Comparison of ENCODE assay signal across 13 cellular contexts in genomic region chr4:80127870-80128419, GRCh38. TPM values are rescaled to one million over a fixed set of nuclear protein-coding genes. Genes with fewer than 3 reads are reported as not detected.
A peak's percentile ranks its signal among the peaks of the same experiment; 100 is the strongest.
DNase-seq lines count a peak whose midpoint lies in the region; ATAC-seq, FAIRE-seq and TF ChIP-seq lines count a peak whose summit lies in the region.
"Had no signal": no experiment of that assay in that cellular context is flagged by ENCODE, and none has a peak within 500 bp of the region (broad histone marks: within the 10 kb centered on the region; RNA-seq: fewer than 3 reads in every experiment).

No MANE protein-coding gene starts in this region.

- H3K36me3 ChIP-seq in HCT116 (ENCODE audit: control insufficient read depth in 1 of 2, insufficient read depth in 2 of 2, low read length in 2 of 2) (no peaks in the 10 kb centered on the region), keratinocyte (ENCODE audit: control insufficient read depth in 2 of 2, extremely low read depth in 1 of 2, insufficient read depth in 2 of 2, low read length in 2 of 2) (no peaks in the 10 kb centered on the region), H7 (replicated peaks; ENCODE audit: control insufficient read depth, insufficient read depth, low read length) (no peaks in the 10 kb centered on the region)
- H3K36me3 ChIP-seq: thyroid gland had no signal

- H3K4me1 ChIP-seq in HCT116 (ENCODE audit: control insufficient read depth in 1 of 2, insufficient read depth in 2 of 2, low read length in 2 of 2) (peaks cover 26 to 54% of the 10 kb centered on the region in 2 experiments), keratinocyte (ENCODE audit: control insufficient read depth, extremely low read depth, insufficient read depth, low read length) (peaks cover 48% of the 10 kb centered on the region)
- H3K4me1 ChIP-seq: thyroid gland had no signal

- no peaks in the 10 kb centered on the region for H3K9me2 ChIP-seq in HCT116 (ENCODE audit: insufficient read depth)

- H3K36me3 Mint-ChIP-seq in CD4-positive, alpha-beta T cell (ENCODE audit: low read depth) = no peaks in the 10 kb centered on the region
- no peaks in the 10 kb centered on the region for H3K36me3 Mint-ChIP-seq in activated CD8-positive, alpha-beta T cell treated with anti-CD3 and anti-CD28 coated beads for 36 hours (ENCODE audit: low read depth)

- no peaks in the 10 kb centered on the region for H3K9me3 Mint-ChIP-seq in CD4-positive, alpha-beta T cell
- H3K9me3 Mint-ChIP-seq in activated CD8-positive, alpha-beta T cell treated with anti-CD3 and anti-CD28 coated beads for 36 hours = no peaks in the 10 kb centered on the region

- H3K9me1 ChIP-seq in keratinocyte (ENCODE audit: control insufficient read depth, extremely low read depth, insufficient read depth, low read length) = no peaks in the 10 kb centered on the region

- POLR2A ChIA-PET in CD4-positive, alpha-beta T cell (lab: Charles Lee) = interaction anchor here (0.5 to 5.0 kb wide), 7 partner anchors 11 to 75 kb away, joined by 3 to 92 read pairs (median 15); partner anchors contain the start of gene ANTXR2
- POLR2A ChIA-PET in HCT116 (lab: Charles Lee) = no interaction called here
- POLR2A ChIA-PET in activated CD8-positive, alpha-beta T cell treated with anti-CD3 and anti-CD28 coated beads for 36 hours (lab: Charles Lee) = interaction anchor here (0.6 kb wide), 1 partner anchor 50 kb away, joined by 3 read pairs; no protein-coding TSS in a partner anchor

- intact Hi-C loops in CD4-positive, alpha-beta T cell (cut with DNase I, micrococcal nuclease) = loop anchor here (2.0 to 5.0 kb wide), 3 partner anchors 17 to 74 kb away; partner anchors contain the start of gene ANTXR2 (in 1 of the 2)
- intact Hi-C loops in HCT116 (cut with micrococcal nuclease) = loop anchor here (5.0 kb wide), 1 partner anchor 54 kb away; no protein-coding TSS in a partner anchor
- intact Hi-C loops in activated CD8-positive, alpha-beta T cell treated with anti-CD3 and anti-CD28 coated beads for 36 hours (cut with micrococcal nuclease) = loop anchor here (2.0 to 10.0 kb wide), 4 partner anchors 27 to 213 kb away; partner anchors contain the start of gene ANTXR2

- H3K4me3 Mint-ChIP-seq in CD4-positive, alpha-beta T cell = no peak overlapping the region
- H3K4me3 Mint-ChIP-seq in activated CD8-positive, alpha-beta T cell treated with anti-CD3 and anti-CD28 coated beads for 36 hours = no peak overlapping the region

- no peaks in the 10 kb centered on the region for H3K9me3 ChIP-seq in CD4-positive, alpha-beta T cell (ENCODE audit: control insufficient read depth, low read length)
- H3K9me3 ChIP-seq in HCT116 (ENCODE audit: control insufficient read depth in 1 of 2, insufficient read depth in 1 of 2, low read depth in 1 of 2, low read length in 2 of 2) (no peaks in the 10 kb centered on the region), keratinocyte (ENCODE audit: control insufficient read depth, low read depth, low read length) (no peaks in the 10 kb centered on the region)
- H3K9me3 ChIP-seq: thyroid gland had no signal

- dilution Hi-C loops in keratinocyte (cut with MboI; ENCODE audit: extremely low pct_ligation_motif_present, low sequenced_read_pairs) = no loop called here

- CTCF ChIA-PET in CD4-positive, alpha-beta T cell (lab: Charles Lee) = interaction anchor here (0.9 to 5.6 kb wide), 4 partner anchors 9 to 74 kb away, joined by 3 to 53 read pairs (median 4); partner anchors contain the start of gene ANTXR2
- CTCF ChIA-PET in HCT116 (lab: Charles Lee) = no interaction called here
- CTCF ChIA-PET in activated CD8-positive, alpha-beta T cell treated with anti-CD3 and anti-CD28 coated beads for 36 hours (lab: Charles Lee) = interaction anchor here (1.4 to 5.1 kb wide), 4 partner anchors 11 to 74 kb away, joined by 5 to 153 read pairs (median 46); no protein-coding TSS in a partner anchor

- H3K4me3 ChIP-seq in HCT116 (replicated peaks in 1 of 2; ENCODE audit: low read depth in 1 of 2, low read length in 2 of 2) (peak overlapping the region in 1 of 2 experiments; percentile 28; a peak in 1 of 4 replicates), keratinocyte (ENCODE audit: control insufficient read depth in 2 of 3, extremely low read depth in 1 of 3, insufficient read depth in 2 of 3, low read depth in 1 of 3, low read length in 3 of 3) (peak overlapping the region in 1 of 3 experiments; percentile 32), H7 (ENCODE audit: insufficient read depth, low read depth, low read length) (no peak overlapping the region)
- H3K4me3 ChIP-seq: dorsolateral prefrontal cortex, thyroid gland had no signal

- DNase-seq in CD4-positive, alpha-beta T cell = no peak
- DNase-seq in HCT116 (ENCODE audit: low read depth, low spot score) = no peak
- no peak for DNase-seq in activated CD8-positive, alpha-beta T cell treated with anti-CD3 and anti-CD28 coated beads for 36 hours
- no peak for DNase-seq in keratinocyte (ENCODE audit: low read depth, low spot score)
- no peak for DNase-seq in H7
- no peak for DNase-seq in GF-D8 (lab: John Stamatoyannopoulos, UW)
- DNase-seq in SW480 (ENCODE audit: low spot score) = no peak
- DNase-seq: activated gamma-delta T cell, dorsolateral prefrontal cortex, islet precursor cell, thyroid gland had no signal

- no peak for TF ChIP-seq RAD21 in HCT116 (IDR thresholded peaks at IDR 0.05; ENCODE audit: low read depth)

- peaks cover 54% of the 10 kb centered on the region for H3K4me1 Mint-ChIP-seq in CD4-positive, alpha-beta T cell (ENCODE audit: low read depth)
- peaks cover 59% of the 10 kb centered on the region for H3K4me1 Mint-ChIP-seq in activated CD8-positive, alpha-beta T cell treated with anti-CD3 and anti-CD28 coated beads for 36 hours (ENCODE audit: low read depth)

- ATAC-seq in CD4-positive, alpha-beta T cell (ENCODE audit: poor library complexity) = no peak
- 0 out of 2 replicates have a peak, but pooled peaks have one; percentile 13 for ATAC-seq in HCT116
- ATAC-seq in activated CD8-positive, alpha-beta T cell treated with anti-CD3 and anti-CD28 coated beads for 36 hours = no peak
- ATAC-seq: sciatic nerve had no signal

- RAD21 ChIA-PET in HCT116 (lab: Charles Lee; ENCODE audit: low non-redundant PET in 1 of 2, low total read pairs in 2 of 2, uncharacterized antibody in 2 of 2, unreplicated experiment in 2 of 2) = no interaction called here

- peak overlapping the region; percentile 94 for H3K27ac Mint-ChIP-seq in CD4-positive, alpha-beta T cell
- H3K27ac Mint-ChIP-seq in activated CD8-positive, alpha-beta T cell treated with anti-CD3 and anti-CD28 coated beads for 36 hours = peak overlapping the region; percentile 83

- H3K79me2 ChIP-seq in HCT116 (ENCODE audit: insufficient read depth, low read length) = no peaks in the 10 kb centered on the region
- no peaks in the 10 kb centered on the region for H3K79me2 ChIP-seq in keratinocyte (ENCODE audit: control insufficient read depth, insufficient read depth, low read length)

- H3K9ac ChIP-seq in HCT116 (ENCODE audit: low read length) (peak overlapping the region; percentile 3; the same call in 1 of the 2 replicates), keratinocyte (ENCODE audit: control insufficient read depth, extremely low read depth, insufficient read depth, low read length) (no peak overlapping the region)

- BruUV-seq in HCT116 (replicated peaks; lab: Mats Ljungman, UMichigan) = TSS peak; percentile 91

- peak overlapping the region; percentile 44 for H2AFZ ChIP-seq in HCT116 (ENCODE audit: low read depth, low read length, poor library complexity, severe bottlenecking)
- H2AFZ ChIP-seq in keratinocyte (ENCODE audit: control insufficient read depth, low read length) = no peak overlapping the region

- no peak for TF ChIP-seq POLR2A in HCT116 (IDR thresholded peaks at IDR 0.05; ENCODE audit: borderline replicate concordance, extremely low read depth, insufficient read depth, insufficient read length)

- peak; percentile 72 for FAIRE-seq in keratinocyte (lab: Jason Lieb, UNC)
- FAIRE-seq: bronchial epithelial cell had no signal

- no peaks in the 10 kb centered on the region for H3K27me3 ChIP-seq in CD4-positive, alpha-beta T cell (ENCODE audit: control insufficient read depth, insufficient read depth, low read length)
- H3K27me3 ChIP-seq in HCT116 (ENCODE audit: insufficient read depth, low read length) (no peaks in the 10 kb centered on the region), keratinocyte (ENCODE audit: control insufficient read depth, extremely low read depth, insufficient read depth, low read length) (no peaks in the 10 kb centered on the region), H7 (ENCODE audit: control insufficient read depth, insufficient read depth, low read length) (no peaks in the 10 kb centered on the region)
- H3K27me3 ChIP-seq: thyroid gland had no signal

- no peaks in the 10 kb centered on the region for H3K27me3 Mint-ChIP-seq in CD4-positive, alpha-beta T cell
- no peaks in the 10 kb centered on the region for H3K27me3 Mint-ChIP-seq in activated CD8-positive, alpha-beta T cell treated with anti-CD3 and anti-CD28 coated beads for 36 hours

- no peak for TF ChIP-seq CTCF in CD4-positive, alpha-beta T cell (IDR thresholded peaks at IDR 0.05)
- no peak for TF ChIP-seq CTCF in HCT116 (IDR thresholded peaks at IDR 0.05 in 2 of 3, conservative IDR thresholded peaks at IDR 0.05 in 1 of 3; ENCODE audit: borderline replicate concordance in 1 of 3, insufficient read depth in 1 of 3, low read depth in 2 of 3, low read length in 2 of 3)
- no peak for TF ChIP-seq CTCF in activated CD8-positive, alpha-beta T cell treated with anti-CD3 and anti-CD28 coated beads for 36 hours (IDR thresholded peaks at IDR 0.05)
- no peak for TF ChIP-seq CTCF in keratinocyte (optimal IDR thresholded peaks at IDR 0.05 in 1 of 3, IDR thresholded peaks at IDR 0.05 in 1 of 3, conservative IDR thresholded peaks at IDR 0.05 in 1 of 3; ENCODE audit: extremely low read depth in 1 of 3, insufficient read depth in 2 of 3, low read length in 3 of 3)

- H4K20me1 ChIP-seq in HCT116 (ENCODE audit: insufficient read depth) (no peaks in the 10 kb centered on the region), keratinocyte (ENCODE audit: control insufficient read depth, extremely low read depth, insufficient read depth, low read length) (no peaks in the 10 kb centered on the region)

- no peak overlapping the region for H3K27ac ChIP-seq in CD4-positive, alpha-beta T cell (ENCODE audit: low read depth, low read length)
- peak overlapping the region; percentile 58; the same call in 1 of the 2 replicates for H3K27ac ChIP-seq in HCT116 (ENCODE audit: low read depth, low read length)
- peak overlapping the region; percentile 60 for H3K27ac ChIP-seq in keratinocyte (ENCODE audit: control insufficient read depth, insufficient read depth, low read length)
- H3K27ac ChIP-seq: dorsolateral prefrontal cortex, thyroid gland had no signal

- peak overlapping the region; percentile 72 for H3K4me2 ChIP-seq in HCT116 (ENCODE audit: low read length)
- H3K4me2 ChIP-seq in keratinocyte (ENCODE audit: control insufficient read depth, extremely low read depth, insufficient read depth, low read depth, low read length) = peak overlapping the region; percentile 66

RNA-seq across cellular contexts. Expression of gene ANTXR2, which starts 54.9 kb away (rescaled TPM):
- total RNA-seq in CD4-positive, alpha-beta T cell = 10 to 100 TPM; 15.3 to 16.7 TPM
- total RNA-seq in HCT116 (2021; ENCODE audit: unreplicated experiment) = 6.3 TPM
- 4.4 and 7.9 TPM in 2 replicates for polyA plus RNA-seq in HCT116 (2012)
- 1 to 10 TPM; 3.0 to 3.6 TPM for total RNA-seq in activated CD8-positive, alpha-beta T cell treated with anti-CD3 and anti-CD28 coated beads for 36 hours
- 41.3 to 109 TPM (median 89.1 TPM) in 3 replicates for polyA plus RNA-seq in keratinocyte
- 36.7 TPM for polyA plus RNA-seq in keratinocyte (2011; ENCODE audit: low read depth)
- polyA plus RNA-seq in keratinocyte (2011; cell fraction: cytosol; rRNA removed) = 22.9 and 39.5 TPM in 2 replicates
- polyA plus RNA-seq in keratinocyte (2011; cell fraction: nucleus; rRNA removed) = 109 and 142 TPM in 2 replicates
- polyA plus RNA-seq in keratinocyte (2012; ENCODE audit: low replicate concordance) = 23.2 and 154 TPM in 2 replicates
- polyA minus RNA-seq in keratinocyte = 25.4 to 104 TPM (median 30.3 TPM) in 3 replicates
- polyA minus RNA-seq in keratinocyte (2011; cell fraction: cytosol; rRNA and poly(A)+ RNA removed) = 18.2 TPM
- polyA minus RNA-seq in keratinocyte (2011; cell fraction: nucleus; rRNA and poly(A)+ RNA removed) = 93.2 and 218 TPM in 2 replicates
- total RNA-seq in H7 (2014; rRNA removed; shearing (Covaris generic)) = 7.7 and 10.8 TPM in 2 replicates
